ENCODE assay signal across 11 cellular contexts in the genomic region with DNA sequence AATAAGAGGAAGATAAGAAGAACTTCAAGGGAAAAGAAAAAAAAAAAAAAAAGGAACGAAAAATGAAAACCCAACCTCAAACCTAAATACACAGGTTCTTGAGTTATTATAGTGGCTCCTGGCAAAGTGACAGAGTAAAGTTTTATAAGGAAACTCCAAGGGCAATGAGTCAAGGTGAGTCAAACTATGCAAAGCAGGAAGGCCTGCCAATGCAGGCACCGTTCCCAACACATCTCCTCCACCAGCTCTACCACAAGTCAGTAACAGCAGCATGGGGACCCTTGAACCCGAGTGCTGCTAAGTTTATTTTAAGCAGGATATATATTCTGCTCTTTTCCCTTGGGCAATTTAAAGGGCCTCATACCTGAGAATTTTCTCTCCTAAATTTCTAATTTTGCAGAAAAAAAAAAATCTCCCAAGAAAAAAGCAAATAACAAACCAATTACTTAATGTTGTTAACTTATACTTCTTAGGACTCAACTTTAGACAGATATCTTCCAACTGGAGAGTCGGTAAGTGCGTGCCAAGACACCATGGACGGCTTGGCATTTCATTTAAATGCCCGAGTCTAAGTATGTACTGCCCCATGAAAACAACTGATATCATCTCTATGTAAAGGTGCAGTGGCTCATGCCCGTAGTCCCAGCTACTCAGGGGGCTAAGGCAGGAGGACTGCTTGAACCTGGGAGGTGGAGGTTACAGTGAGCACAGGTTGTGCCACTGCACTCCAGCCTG.
DNase-seq lines count a peak whose midpoint lies in the region; ATAC-seq and TF ChIP-seq lines count a peak whose summit lies in the region.
"Had no signal": no experiment of that assay in that cellular context is flagged by ENCODE, and none has a peak within 500 bp of the region (broad histone marks: within the 10 kb centered on the region; RNA-seq: fewer than 3 reads in every experiment).

No MANE protein-coding gene starts in this region.

- H3K9me3 ChIP-seq in Karpas-422 (ENCODE audit: low read length) (no peaks in the 10 kb centered on the region), mammary epithelial cell (replicated peaks; ENCODE audit: insufficient read depth, low read length) (no peaks in the 10 kb centered on the region)

- intact Hi-C loops in mammary epithelial cell (cut with micrococcal nuclease) (no loop called here), left colon (cut with DNase I, micrococcal nuclease) (no loop called here)

- dilution Hi-C loops in mammary epithelial cell (cut with HindIII; ENCODE audit: low sequenced_read_pairs), result loop anchor here (5.0 kb wide), 1 partner anchor 268 kb away; no protein-coding TSS in a partner anchor

- TF ChIP-seq CTCF in mammary epithelial cell (conservative IDR thresholded peaks at IDR 0.05 in 1 of 2, IDR thresholded peaks at IDR 0.05 in 1 of 2; ENCODE audit: extremely low read depth in 1 of 2, insufficient read depth in 1 of 2, low read depth in 1 of 2, low read length in 2 of 2), result no peak

- in situ Hi-C loops in ACHN (cut with HindIII; ENCODE audit: low pct_ligation_motif_present, low pct_unique_long_range_greater_than_20kb, low sequenced_read_pairs), result no loop called here
- in situ Hi-C loops in mammary epithelial cell (cut with MboI; ENCODE audit: low sequenced_read_pairs in 2 of 2), result no loop called here

- H2AFZ ChIP-seq in Karpas-422 (ENCODE audit: low read length) (no peak overlapping the region), mammary epithelial cell (ENCODE audit: low read depth, low read length) (no peak overlapping the region)

- WGBS in mammary epithelial cell (ENCODE audit: low coverage, missing lambda C conversion rate), result 14% methylated on average over 8 of the region's 8 CpGs

- DNase-seq in ACHN (peak; percentile 80), Karpas-422 (peak; percentile 44), mammary epithelial cell (peak; percentile 87), left colon (peak; percentile 56 to 72), Kasumi-1 (lab: John Stamatoyannopoulos, UW) (no peak), DMS 273 (lab: John Stamatoyannopoulos, UW; ENCODE audit: unreplicated experiment) (no peak)
- DNase-seq: activated gamma-delta T cell, retina had no signal

- no peaks in the 10 kb centered on the region for H4K20me1 ChIP-seq in Karpas-422 (ENCODE audit: insufficient read depth, low read depth, low read length)
- H4K20me1 ChIP-seq in mammary epithelial cell (ENCODE audit: insufficient read depth, low read length), result no peaks in the 10 kb centered on the region

- H3K36me3 ChIP-seq in Karpas-422 (ENCODE audit: insufficient read depth, low read length), result peaks cover 29% of the 10 kb centered on the region
- H3K36me3 ChIP-seq in mammary epithelial cell (ENCODE audit: insufficient read depth, low read length), result peaks cover 16% of the 10 kb centered on the region

- H3K4me1 ChIP-seq in Karpas-422 (ENCODE audit: low read length) (peaks cover 5% of the 10 kb centered on the region), mammary epithelial cell (ENCODE audit: insufficient read depth, low read length) (peaks cover 46% of the 10 kb centered on the region)

- CTCF ChIA-PET in mammary epithelial cell (lab: Charles Lee; ENCODE audit: low non-redundant PET), result interaction anchor here (0.6 kb wide), 1 partner anchor 1048 kb away, joined by 4 read pairs; no protein-coding TSS in a partner anchor

- H3K27ac ChIP-seq in Karpas-422 (ENCODE audit: low read length) (no peak overlapping the region), mammary epithelial cell (ENCODE audit: insufficient read depth, low read depth, low read length) (no peak overlapping the region)
- H3K27ac ChIP-seq: VCaP had no signal

- H3K4me3 ChIP-seq in Karpas-422 (ENCODE audit: low read length), result no peak overlapping the region
- no peak overlapping the region for H3K4me3 ChIP-seq in mammary epithelial cell (replicated peaks in 1 of 3; ENCODE audit: insufficient read depth in 1 of 3, low read depth in 2 of 3, low read length in 3 of 3)

- H3K9ac ChIP-seq in Karpas-422 (ENCODE audit: low read length) (no peak overlapping the region), mammary epithelial cell (ENCODE audit: insufficient read depth, low read length) (no peak overlapping the region)

- no TSS peak for BruUV-seq in mammary epithelial cell (replicated peaks; lab: Mats Ljungman, UMichigan)

- ATAC-seq in left colon (peak; percentile 73), GM21390 (IDR thresholded peaks at IDR 0.05; ENCODE audit: unreplicated experiment) (no peak), HG03097 (IDR thresholded peaks at IDR 0.05; ENCODE audit: low FRiP score, unreplicated experiment) (no peak)

- H3K79me2 ChIP-seq in Karpas-422 (ENCODE audit: low read length), result peaks cover 6% of the 10 kb centered on the region; the same call in 1 of the 2 replicates
- H3K79me2 ChIP-seq in mammary epithelial cell (ENCODE audit: insufficient read depth, low read length), result peaks cover 15% of the 10 kb centered on the region

- no peak overlapping the region for H3K4me2 ChIP-seq in Karpas-422 (ENCODE audit: low read depth, low read length, poor library complexity, severe bottlenecking)
- H3K4me2 ChIP-seq in mammary epithelial cell (ENCODE audit: insufficient read depth, low read depth, low read length), result peak overlapping the region; percentile 21

- no peaks in the 10 kb centered on the region for H3K27me3 ChIP-seq in Karpas-422 (ENCODE audit: low read length)
- no peaks in the 10 kb centered on the region for H3K27me3 ChIP-seq in mammary epithelial cell (ENCODE audit: insufficient read depth, low read length)

- no peaks in the 10 kb centered on the region for H3K9me2 ChIP-seq in Karpas-422 (replicated peaks; ENCODE audit: insufficient read depth, low read length)

Comparison
In these comparisons a context has a peak if more than half of its experiments do, and no peak if none do; other contexts are left out.
1. DNase-seq: peak in ACHN (single experiment), Karpas-422 (single experiment), mammary epithelial cell (single experiment) and left colon (2 of 2); none in Kasumi-1 (0 of 2) and DMS 273 (single experiment).